8 cellular contexts compared by ENCODE assay signal in genomic region chr3:156474560-156475389, GRCh38.
A peak's percentile ranks its signal among the peaks of the same experiment; 100 is the strongest.
DNase-seq lines count a peak whose midpoint lies in the region; ATAC-seq, FAIRE-seq and TF ChIP-seq lines count a peak whose summit lies in the region.

No MANE protein-coding gene starts in this region.

- H3K56ac ChIP-seq in IMR-90 (ENCODE audit: extremely low read depth, insufficient read depth, low read length): no peak overlapping the region

- H4K20me1 ChIP-seq in DOHH2 (ENCODE audit: control insufficient read depth, insufficient read depth, low read depth, low read length) (no peaks in the 10 kb centered on the region), IMR-90 (ENCODE audit: insufficient read depth, low read length) (no peaks in the 10 kb centered on the region)

- no peak for TF ChIP-seq RAD21 in IMR-90 (IDR thresholded peaks at IDR 0.05; ENCODE audit: low read length)

- no peak overlapping the region for H3K4me3 ChIP-seq in DOHH2 (ENCODE audit: low read length)
- no peak overlapping the region for H3K4me3 ChIP-seq in IMR-90 (ENCODE audit: insufficient read depth, low read depth, low read length)
- H3K4me3 ChIP-seq in bronchial epithelial cell (ENCODE audit: low read depth, low read length): no peak overlapping the region
- H3K4me3 ChIP-seq in mesenchymal stem cell (ENCODE audit: insufficient read depth in 1 of 2, low read depth in 1 of 2, low read length in 2 of 2): no peak overlapping the region

- intact Hi-C loops in IMR-90 (cut with micrococcal nuclease): no loop called here

- in situ Hi-C loops in IMR-90 (cut with MboI; ENCODE audit: low sequenced_read_pairs): no loop called here

- TF ChIP-seq CTCF in DOHH2 (IDR thresholded peaks at IDR 0.05; ENCODE audit: low read depth, low read length, poor library complexity, severe bottlenecking): peak; percentile 42
- TF ChIP-seq CTCF in IMR-90 (conservative IDR thresholded peaks at IDR 0.05; ENCODE audit: low read depth, low read length): peak; percentile 31
- TF ChIP-seq CTCF in bronchial epithelial cell (IDR thresholded peaks at IDR 0.05; ENCODE audit: insufficient read depth, low read length, severe bottlenecking): peak; percentile 32

- H4K91ac ChIP-seq in IMR-90 (ENCODE audit: insufficient read depth, low read depth, low read length) (no peak overlapping the region), mesenchymal stem cell (ENCODE audit: low read length) (no peak overlapping the region)

- H3K27ac ChIP-seq in DOHH2 (ENCODE audit: low read depth, low read length) (no peak overlapping the region), IMR-90 (ENCODE audit: insufficient read depth, low read length) (no peak overlapping the region), mesenchymal stem cell (ENCODE audit: low read length, poor library complexity, severe bottlenecking) (no peak overlapping the region)

- H3K79me1 ChIP-seq in IMR-90 (ENCODE audit: low read depth in 1 of 2, low read length in 2 of 2) (no peaks in the 10 kb centered on the region), mesenchymal stem cell (replicated peaks; ENCODE audit: low read length, poor library complexity, severe bottlenecking) (no peaks in the 10 kb centered on the region)

- BruUV-seq in IMR-90 (replicated peaks; lab: Mats Ljungman, UMichigan): no TSS peak

- no peak for TF ChIP-seq POLR2A in IMR-90 (IDR thresholded peaks at IDR 0.05; ENCODE audit: low read depth, low read length)

- no peak overlapping the region for H3K23ac ChIP-seq in IMR-90 (ENCODE audit: low read depth, low read length)
- no peak overlapping the region for H3K23ac ChIP-seq in mesenchymal stem cell (ENCODE audit: low read length in 2 of 2)

- ATAC-seq in IMR-90 (ENCODE audit: low read depth) (no peak), GM21526 (IDR thresholded peaks at IDR 0.05; ENCODE audit: low FRiP score, unreplicated experiment) (no peak), GM21423 (IDR thresholded peaks at IDR 0.05; ENCODE audit: unreplicated experiment) (no peak)

- no peak overlapping the region for H3K14ac ChIP-seq in IMR-90 (replicated peaks; ENCODE audit: low read depth, low read length)
- no peak overlapping the region for H3K14ac ChIP-seq in mesenchymal stem cell (ENCODE audit: low read length in 2 of 2)

- no peak overlapping the region for H2BK12ac ChIP-seq in mesenchymal stem cell (ENCODE audit: low read length in 2 of 2)

- H3K9me3 ChIP-seq in DOHH2 (ENCODE audit: control insufficient read depth, insufficient read depth, low read length): no peaks in the 10 kb centered on the region
- H3K9me3 ChIP-seq in IMR-90 (ENCODE audit: control insufficient read depth, insufficient read depth, low read length): no peaks in the 10 kb centered on the region
- no peaks in the 10 kb centered on the region for H3K9me3 ChIP-seq in mesenchymal stem cell (ENCODE audit: control insufficient read depth, low read length)

- H2AK9ac ChIP-seq in IMR-90 (replicated peaks; ENCODE audit: low read depth, low read length, poor library complexity): no peak overlapping the region

- H2BK5ac ChIP-seq in IMR-90 (ENCODE audit: low read depth, low read length, poor library complexity, severe bottlenecking): no peak overlapping the region
- H2BK5ac ChIP-seq in mesenchymal stem cell (ENCODE audit: low read depth, low read length, poor library complexity, severe bottlenecking): no peak overlapping the region

- H2BK15ac ChIP-seq in IMR-90 (ENCODE audit: low read depth, low read length) (no peak overlapping the region), mesenchymal stem cell (ENCODE audit: low read depth, poor library complexity, severe bottlenecking) (no peak overlapping the region)

- dilution Hi-C loops in IMR-90 (cut with HindIII; ENCODE audit: low sequenced_read_pairs, unreplicated experiment): no loop called here

- 67% methylated on average over 3 of the region's 12 CpGs; no CpG with 5 or more reads in 1 of the 2 experiments for WGBS in IMR-90 (ENCODE audit: extremely low coverage in 2 of 2, insufficient read length in 1 of 2), 2 experiments
- 70% methylated on average over 9 of the region's 12 CpGs for WGBS in mesenchymal stem cell

- POLR2A ChIA-PET in IMR-90 (lab: Charles Lee; ENCODE audit: unreplicated experiment): no interaction called here

- H3K9me2 ChIP-seq in DOHH2 (replicated peaks; ENCODE audit: control insufficient read depth, low read length): no peaks in the 10 kb centered on the region

- H3K18ac ChIP-seq in IMR-90 (ENCODE audit: low read depth, low read length): no peak overlapping the region
- H3K18ac ChIP-seq in mesenchymal stem cell (ENCODE audit: low read depth in 1 of 2, low read length in 2 of 2): no peak overlapping the region

- H3K4me1 ChIP-seq in DOHH2 (ENCODE audit: control insufficient read depth, low read length): no peaks in the 10 kb centered on the region
- peaks cover 3% of the 10 kb centered on the region; the same call in 1 of the 2 replicates for H3K4me1 ChIP-seq in IMR-90 (ENCODE audit: control insufficient read depth, insufficient read depth, low read length)
- H3K4me1 ChIP-seq in mesenchymal stem cell (ENCODE audit: control insufficient read depth, insufficient read depth, low read depth, low read length): peaks cover 2% of the 10 kb centered on the region

- H3K36me3 ChIP-seq in DOHH2 (ENCODE audit: control insufficient read depth, low read length) (no peaks in the 10 kb centered on the region), IMR-90 (ENCODE audit: control insufficient read depth, insufficient read depth, low read length) (no peaks in the 10 kb centered on the region), bronchial epithelial cell (ENCODE audit: control insufficient read depth, insufficient read depth, low read length) (no peaks in the 10 kb centered on the region), mesenchymal stem cell (ENCODE audit: control insufficient read depth in 1 of 2, insufficient read depth in 2 of 2, low read depth in 1 of 2, low read length in 2 of 2) (no peaks in the 10 kb centered on the region)

- no peaks in the 10 kb centered on the region for H3K9me1 ChIP-seq in IMR-90 (ENCODE audit: insufficient read depth, low read length)

- no peak overlapping the region for H3K4me2 ChIP-seq in DOHH2 (ENCODE audit: low read length)
- no peak overlapping the region for H3K4me2 ChIP-seq in IMR-90 (ENCODE audit: low read depth, low read length)
- no peak overlapping the region for H3K4me2 ChIP-seq in mesenchymal stem cell (ENCODE audit: low read length, poor library complexity, severe bottlenecking)

- DNase-seq in IMR-90: no peak
- peak; percentile 15 for DNase-seq in bronchial epithelial cell (ENCODE audit: low read depth)
- peak; percentile 22 for DNase-seq in mesenchymal stem cell
- no peak for DNase-seq in SK-N-DZ (ENCODE audit: low spot score)
- no peak for DNase-seq in MV-4-11 (lab: John Stamatoyannopoulos, UW)

- H3F3A ChIP-seq in DOHH2 (ENCODE audit: control insufficient read depth, insufficient read depth): no peaks in the 10 kb centered on the region

- H3K4ac ChIP-seq in IMR-90 (ENCODE audit: low read depth, low read length) (no peak overlapping the region), mesenchymal stem cell (ENCODE audit: low read depth in 1 of 2, low read length in 2 of 2) (no peak overlapping the region)

- H4K8ac ChIP-seq in IMR-90 (ENCODE audit: low read depth in 2 of 2, low read length in 2 of 2) (no peak overlapping the region), mesenchymal stem cell (ENCODE audit: low read length) (no peak overlapping the region)

- no peak overlapping the region for H4K5ac ChIP-seq in IMR-90 (ENCODE audit: low read depth, low read length)

- H2BK120ac ChIP-seq in IMR-90 (ENCODE audit: low read depth, low read length) (no peak overlapping the region), mesenchymal stem cell (ENCODE audit: low read depth, low read length) (no peak overlapping the region)

- H2AK5ac ChIP-seq in IMR-90 (ENCODE audit: low read depth, low read length): no peak overlapping the region
- no peak overlapping the region for H2AK5ac ChIP-seq in mesenchymal stem cell (ENCODE audit: low read length, severe bottlenecking)

- H3K9ac ChIP-seq in IMR-90 (ENCODE audit: low read depth, low read length): no peak overlapping the region
- no peak overlapping the region for H3K9ac ChIP-seq in mesenchymal stem cell (ENCODE audit: low read length)

- H2BK20ac ChIP-seq in IMR-90 (ENCODE audit: low read depth, low read length): no peak overlapping the region

- no peaks in the 10 kb centered on the region for H3K79me2 ChIP-seq in DOHH2 (ENCODE audit: control insufficient read depth, low read length)

- H3K27me3 ChIP-seq in DOHH2 (ENCODE audit: control insufficient read depth, low read length) (peaks cover 7% of the 10 kb centered on the region), IMR-90 (ENCODE audit: control insufficient read depth, insufficient read depth, low read length) (peaks cover 2% of the 10 kb centered on the region; the same call in 1 of the 2 replicates), bronchial epithelial cell (ENCODE audit: control insufficient read depth, insufficient read depth, low read length) (no peaks in the 10 kb centered on the region), mesenchymal stem cell (ENCODE audit: control insufficient read depth in 1 of 2, insufficient read depth in 1 of 2, low read length in 2 of 2) (no peaks in the 10 kb centered on the region)

- H2AFZ ChIP-seq in IMR-90 (replicated peaks; ENCODE audit: low read length, poor library complexity) (no peak overlapping the region), mesenchymal stem cell (ENCODE audit: low read depth, low read length) (no peak overlapping the region)

- FAIRE-seq in bronchial epithelial cell (lab: Jason Lieb, UNC): no peak

- CTCF ChIA-PET in IMR-90 (lab: Yijun Ruan, JAX): interaction anchor here (0.6 to 2.9 kb wide), 4 partner anchors 9 to 356 kb away, joined by 3 to 15 read pairs (median 4); no protein-coding TSS in a partner anchor

TF ChIP-seq in IMR-90, 13 proteins besides CTCF, POLR2A, EP300 and RAD21:
- 0 out of 2 replicates have a peak, but pooled peaks have one; percentile 8 for TF ChIP-seq SMC3 (IDR thresholded peaks at IDR 0.05; ENCODE audit: low read depth, low read length)
- TF ChIP-seq MXI1 (IDR thresholded peaks at IDR 0.05; ENCODE audit: borderline replicate concordance, low read depth, low read length): no peak
- no peak for TF ChIP-seq CHD1 (IDR thresholded peaks at IDR 0.05; ENCODE audit: low read depth, low read length)
- no peak for TF ChIP-seq RCOR1 (IDR thresholded peaks at IDR 0.05; ENCODE audit: insufficient replicate concordance, low read length)
- no peak for TF ChIP-seq MAFK (IDR thresholded peaks at IDR 0.05; ENCODE audit: low read depth, low read length)

Comparison
In these comparisons a context has a peak if more than half of its experiments do, and no peak if none do; other contexts are left out.
1. DNase-seq: peak in bronchial epithelial cell (single experiment) and mesenchymal stem cell (single experiment); none in IMR-90 (single experiment), SK-N-DZ (single experiment) and MV-4-11 (single experiment).
2. Peak in every context shown above with its lines, with median percentiles within 50 percentile points of each other: CTCF ChIP-seq.